In genomic region chr10:19872504-19873271, GRCh38 we compare ENCODE assay signal across 23 cellular contexts. TPM values are rescaled to one million over a fixed set of nuclear protein-coding genes. Genes with fewer than 3 reads are reported as not detected.
"Had no signal": no experiment of that assay in that cellular context is flagged by ENCODE, and none has a peak within 500 bp of the region (broad histone marks: within the 10 kb centered on the region; RNA-seq: fewer than 3 reads in every experiment).

No MANE protein-coding gene starts in this region.

- H3K4me3 ChIP-seq: neural progenitor cell, skin epidermis, stomach, testis, upper lobe of right lung had no signal

- H3K27ac ChIP-seq: brain microvascular endothelial cell, neural progenitor cell, skin epidermis, testis, upper lobe of right lung had no signal

- ATAC-seq: activated CD8-positive, alpha-beta T cell treated with anti-CD3 and anti-CD28 coated beads for 36 hours; left colon; SK-N-SH treated with all-trans-retinoic acid at 6 μM for 48 hours; stimulated activated effector memory CD8-positive, alpha-beta T cell treated with anti-CD3 and anti-CD28 coated beads, Interleukin-12 subunit alpha, Interleukin-12 subunit beta, amount 100 ng/mL, for 72 hours; T-cell; upper lobe of right lung; WTC11 had no signal

- H3K4me1 ChIP-seq: stomach had no signal

- H2AFZ ChIP-seq: neural progenitor cell had no signal

- H3K27ac Mint-ChIP-seq: activated CD8-positive, alpha-beta T cell treated with anti-CD3 and anti-CD28 coated beads for 36 hours; activated naive CD8-positive, alpha-beta T cell treated with anti-CD3 and anti-CD28 coated beads, Interleukin-2, amount 10 ng/mL, durations not matched to agents 7 days and 5 days; activated T-cell treated with anti-CD3 and anti-CD28 coated beads, Interleukin-2, amount 50 U/mL, for 24 hours; activated T-helper 2 cell treated with anti-CD3 and anti-CD28 coated beads, Interferon-gamma antibody, Interleukin-2, Interleukin-4, amounts not matched to agents 10 μg/mL and 5 μg/mL and 100 μg/mL, durations not matched to agents 14 hours and 24 hours and 36 hours; naive B cell; neural progenitor cell; stimulated activated effector memory CD8-positive, alpha-beta T cell treated with anti-CD3 and anti-CD28 coated beads, Interleukin-12 subunit alpha, Interleukin-12 subunit beta, amount 100 ng/mL, for 72 hours; T-cell; WTC11 had no signal

- H3K27me3 ChIP-seq: brain microvascular endothelial cell, neural progenitor cell, stomach, testis, upper lobe of right lung had no signal

- H3K4me2 ChIP-seq: neural progenitor cell had no signal

- H3K9me3 Mint-ChIP-seq: activated CD8-positive, alpha-beta T cell treated with anti-CD3 and anti-CD28 coated beads for 36 hours; activated naive CD8-positive, alpha-beta T cell treated with anti-CD3 and anti-CD28 coated beads, Interleukin-2, amount 10 ng/mL, durations not matched to agents 7 days and 5 days; activated T-cell treated with anti-CD3 and anti-CD28 coated beads, Interleukin-2, amount 50 U/mL, for 24 hours; WTC11 had no signal

- H3K4me1 Mint-ChIP-seq: activated naive CD8-positive, alpha-beta T cell treated with anti-CD3 and anti-CD28 coated beads, Interleukin-2, amount 10 ng/mL, durations not matched to agents 7 days and 5 days; central memory CD8-positive, alpha-beta T cell; naive B cell; stimulated activated effector memory CD8-positive, alpha-beta T cell treated with anti-CD3 and anti-CD28 coated beads, Interleukin-12 subunit alpha, Interleukin-12 subunit beta, amount 100 ng/mL, for 72 hours; T-cell had no signal

- H3K27me3 Mint-ChIP-seq: activated CD8-positive, alpha-beta T cell treated with anti-CD3 and anti-CD28 coated beads for 36 hours; activated naive CD8-positive, alpha-beta T cell treated with anti-CD3 and anti-CD28 coated beads, Interleukin-2, amount 10 ng/mL, durations not matched to agents 7 days and 5 days; activated T-cell treated with anti-CD3 and anti-CD28 coated beads, Interleukin-2, amount 50 U/mL, for 24 hours; central memory CD8-positive, alpha-beta T cell; naive B cell; T-cell had no signal

- H3K4me3 Mint-ChIP-seq: activated CD8-positive, alpha-beta T cell treated with anti-CD3 and anti-CD28 coated beads for 36 hours; activated naive CD8-positive, alpha-beta T cell treated with anti-CD3 and anti-CD28 coated beads, Interleukin-2, amount 10 ng/mL, durations not matched to agents 7 days and 5 days; activated T-cell treated with anti-CD3 and anti-CD28 coated beads, Interleukin-2, amount 50 U/mL, for 24 hours; central memory CD8-positive, alpha-beta T cell; naive B cell; neural progenitor cell; stimulated activated effector memory CD8-positive, alpha-beta T cell treated with anti-CD3 and anti-CD28 coated beads, Interleukin-12 subunit alpha, Interleukin-12 subunit beta, amount 100 ng/mL, for 72 hours; T-cell; WTC11 had no signal

- H3K9me3 ChIP-seq: stomach, testis, upper lobe of right lung had no signal

- H3K9ac ChIP-seq: neural progenitor cell had no signal

- DNase-seq: activated CD4-positive, alpha-beta T cell treated with anti-CD3 and anti-CD28 coated beads for 4 hours; activated CD8-positive, alpha-beta T cell treated with anti-CD3 and anti-CD28 coated beads for 36 hours; activated naive CD4-positive, alpha-beta T cell treated with Interleukin-2 at 50 U/mL for 16 hours; activated naive CD8-positive, alpha-beta T cell treated with anti-CD3 and anti-CD28 coated beads, Interleukin-2, amount 10 ng/mL, durations not matched to agents 7 days and 5 days; activated T-cell treated with anti-CD3 and anti-CD28 coated beads, Interleukin-2, amount 50 U/mL, for 24 hours; anterior cingulate cortex; brain microvascular endothelial cell; cortex of kidney; left colon; naive B cell; stimulated activated CD4-positive, alpha-beta T cell treated with anti-CD3 and anti-CD28 coated beads, Interleukin-15, amount 100 ng/mL, for 24 hours; stimulated activated CD4-positive, alpha-beta T cell treated with anti-CD3 and anti-CD28 coated beads, Interleukin-4, amount 100 ng/mL, for 1 hour; stomach; T-cell; testis; upper lobe of right lung had no signal

- H3K36me3 ChIP-seq: brain microvascular endothelial cell, neural progenitor cell, stomach, upper lobe of right lung had no signal

- H3K36me3 Mint-ChIP-seq: activated naive CD8-positive, alpha-beta T cell treated with anti-CD3 and anti-CD28 coated beads, Interleukin-2, amount 10 ng/mL, durations not matched to agents 7 days and 5 days; naive B cell; stimulated activated effector memory CD8-positive, alpha-beta T cell treated with anti-CD3 and anti-CD28 coated beads, Interleukin-12 subunit alpha, Interleukin-12 subunit beta, amount 100 ng/mL, for 72 hours; T-cell had no signal

RNA-seq across cellular contexts. Expression of gene PLXDC2, which starts 56.5 kb away (rescaled TPM):
- total RNA-seq: activated CD8-positive, alpha-beta T cell treated with anti-CD3 and anti-CD28 coated beads for 36 hours; activated T-helper 2 cell treated with anti-CD3 and anti-CD28 coated beads, Interferon-gamma antibody, Interleukin-2, Interleukin-4, amounts not matched to agents 10 μg/mL and 5 μg/mL and 100 μg/mL, durations not matched to agents 14 hours and 24 hours and 36 hours had no signal
